ENCODE assay signal across 35 cellular contexts in genomic region chr10:121551210-121551609, GRCh38. TPM values are rescaled to one million over a fixed set of nuclear protein-coding genes. Genes with fewer than 3 reads are reported as not detected.
"Had no signal": no experiment of that assay in that cellular context is flagged by ENCODE, and none has a peak within 500 bp of the region (broad histone marks: within the 10 kb centered on the region; RNA-seq: fewer than 3 reads in every experiment).

No MANE protein-coding gene starts in this region.

- H3K36me3 ChIP-seq: MG63 had no signal

- H3K9me3 ChIP-seq: MG63 had no signal

- DNase-seq: Karpas-422, Kasumi-1, MG63, MM.1S, MV-4-11, NCI-H1048, NCI-H1092, NCI-H1092 treated with DMSO at 0.1 percent for 48 hours, NCI-H1105, NCI-H1105 treated with DMSO at 0.1 percent for 48 hours, NCI-H1417, NCI-H1417 treated with DMSO at 0.1 percent for 48 hours, NCI-H1436, NCI-H1436 treated with DMSO at 0.1 percent for 48 hours, NCI-H146, NCI-H1694, NCI-H1694 treated with DMSO at 0.1 percent for 48 hours, NCI-H187, NCI-H187 treated with DMSO at 0.1 percent for 48 hours, NCI-H1930, NCI-H2029, NCI-H2029 treated with DMSO at 0.1 percent for 48 hours, NCI-H2081, NCI-H2081 treated with DMSO at 0.1 percent for 48 hours, NCI-H2107, NCI-H2171, NCI-H2171 treated with DMSO at 0.1 percent for 48 hours, NCI-H2227 treated with DMSO at 0.1 percent for 48 hours, NCI-H226, NCI-H345, NCI-H446, NCI-H446 treated with DMSO at 0.1 percent for 48 hours, NCI-H510A had no signal

- H3K4me3 ChIP-seq: MG63 had no signal

- H3K27me3 ChIP-seq: MG63 had no signal

- H3K27ac ChIP-seq: KMS-11 had no signal

RNA-seq across cellular contexts. Expression of gene FGFR2, which starts 47.0 kb away (rescaled TPM):
- total RNA-seq: LHCN-M2 had no signal
